In the genomic region with DNA sequence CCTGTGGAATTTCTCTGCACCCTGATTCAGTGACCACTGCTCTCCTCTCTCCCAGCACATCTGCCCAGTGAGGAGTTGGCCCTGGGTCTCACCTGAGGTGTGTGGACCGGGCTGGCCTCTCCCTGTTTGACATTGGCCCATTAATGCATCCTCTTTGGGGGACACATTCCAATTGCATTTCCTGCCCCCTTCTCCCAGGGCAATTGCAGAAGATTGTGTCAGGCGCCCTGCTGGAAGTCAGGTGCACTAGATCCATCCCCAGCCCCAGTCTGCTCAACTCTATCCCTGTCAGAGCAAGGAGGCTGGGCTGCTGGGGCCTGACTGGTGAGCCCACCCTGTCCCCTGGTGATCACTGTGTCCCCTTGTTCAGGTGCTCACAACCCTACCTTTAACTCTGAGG, we compare ENCODE assay signal across 3 cellular contexts.
TF ChIP-seq lines count a peak whose summit lies in the region.

No MANE protein-coding gene starts in this region.

TF ChIP-seq in SK-N-SH, 30 proteins besides CTCF, POLR2A, EP300 and RAD21:
- no peak for TF ChIP-seq YY1 (IDR thresholded peaks at IDR 0.05; ENCODE audit: low read depth)
- TF ChIP-seq, protein P1, sequence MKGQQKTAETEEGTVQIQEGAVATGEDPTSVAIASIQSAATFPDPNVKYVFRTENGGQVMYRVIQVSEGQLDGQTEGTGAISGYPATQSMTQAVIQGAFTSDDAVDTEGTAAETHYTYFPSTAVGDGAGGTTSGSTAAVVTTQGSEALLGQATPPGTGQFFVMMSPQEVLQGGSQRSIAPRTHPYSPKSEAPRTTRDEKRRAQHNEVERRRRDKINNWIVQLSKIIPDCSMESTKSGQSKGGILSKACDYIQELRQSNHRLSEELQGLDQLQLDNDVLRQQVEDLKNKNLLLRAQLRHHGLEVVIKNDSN (IDR thresholded peaks at IDR 0.05; ENCODE audit: borderline replicate concordance, low read depth) = no peak
- no peak for TF ChIP-seq MXI1 (IDR thresholded peaks at IDR 0.05; ENCODE audit: low read depth, low read length)
- TF ChIP-seq RXRA (IDR thresholded peaks at IDR 0.05; ENCODE audit: borderline replicate concordance, low read depth) = no peak
- no peak for TF ChIP-seq NFIC (IDR thresholded peaks at IDR 0.05; ENCODE audit: borderline replicate concordance)
- TF ChIP-seq TCF12 (IDR thresholded peaks at IDR 0.05) = no peak
- no peak for TF ChIP-seq RCOR1 (IDR thresholded peaks at IDR 0.05; ENCODE audit: low read length)
- no peak for TF ChIP-seq TEAD4 (IDR thresholded peaks at IDR 0.05; ENCODE audit: borderline replicate concordance, insufficient read depth)
- TF ChIP-seq, protein P2, sequence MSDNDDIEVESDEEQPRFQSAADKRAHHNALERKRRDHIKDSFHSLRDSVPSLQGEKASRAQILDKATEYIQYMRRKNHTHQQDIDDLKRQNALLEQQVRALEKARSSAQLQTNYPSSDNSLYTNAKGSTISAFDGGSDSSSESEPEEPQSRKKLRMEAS (IDR thresholded peaks at IDR 0.05; ENCODE audit: low read depth) = no peak
TF ChIP-seq in SK-N-SH: peak in this region for 0.

TF ChIP-seq in SK-N-SH treated with all-trans-retinoic acid at 6 μM for 48 hours, 23 proteins besides CTCF, POLR2A, EP300 and RAD21 (continues in another document):
- TF ChIP-seq, protein P3, sequence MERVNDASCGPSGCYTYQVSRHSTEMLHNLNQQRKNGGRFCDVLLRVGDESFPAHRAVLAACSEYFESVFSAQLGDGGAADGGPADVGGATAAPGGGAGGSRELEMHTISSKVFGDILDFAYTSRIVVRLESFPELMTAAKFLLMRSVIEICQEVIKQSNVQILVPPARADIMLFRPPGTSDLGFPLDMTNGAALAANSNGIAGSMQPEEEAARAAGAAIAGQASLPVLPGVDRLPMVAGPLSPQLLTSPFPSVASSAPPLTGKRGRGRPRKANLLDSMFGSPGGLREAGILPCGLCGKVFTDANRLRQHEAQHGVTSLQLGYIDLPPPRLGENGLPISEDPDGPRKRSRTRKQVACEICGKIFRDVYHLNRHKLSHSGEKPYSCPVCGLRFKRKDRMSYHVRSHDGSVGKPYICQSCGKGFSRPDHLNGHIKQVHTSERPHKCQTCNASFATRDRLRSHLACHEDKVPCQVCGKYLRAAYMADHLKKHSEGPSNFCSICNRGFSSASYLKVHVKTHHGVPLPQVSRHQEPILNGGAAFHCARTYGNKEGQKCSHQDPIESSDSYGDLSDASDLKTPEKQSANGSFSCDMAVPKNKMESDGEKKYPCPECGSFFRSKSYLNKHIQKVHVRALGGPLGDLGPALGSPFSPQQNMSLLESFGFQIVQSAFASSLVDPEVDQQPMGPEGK (CRISPR knock-in tag; IDR thresholded peaks at IDR 0.05; ENCODE audit: borderline replicate concordance) = no peak
- TF ChIP-seq CSRNP3 (CRISPR knock-in tag; IDR thresholded peaks at IDR 0.05) (no peak), CREB5 (CRISPR knock-in tag; IDR thresholded peaks at IDR 0.05; ENCODE audit: low read depth) (no peak), ZNF565 (CRISPR knock-in tag; conservative IDR thresholded peaks at IDR 0.05; ENCODE audit: low read depth) (no peak), TSHZ2 (CRISPR knock-in tag; IDR thresholded peaks at IDR 0.05) (no peak), GLIS3 (CRISPR knock-in tag; IDR thresholded peaks at IDR 0.05) (no peak), ISL1 (CRISPR knock-in tag; IDR thresholded peaks at IDR 0.05) (no peak), ZFP3 (CRISPR knock-in tag; IDR thresholded peaks at IDR 0.05) (no peak), ZNF8 (CRISPR knock-in tag; IDR thresholded peaks at IDR 0.05) (no peak), ZFP30 (CRISPR knock-in tag; IDR thresholded peaks at IDR 0.05) (no peak), ZC3H10 (CRISPR knock-in tag; IDR thresholded peaks at IDR 0.05) (no peak)
- TF ChIP-seq, protein P4, sequence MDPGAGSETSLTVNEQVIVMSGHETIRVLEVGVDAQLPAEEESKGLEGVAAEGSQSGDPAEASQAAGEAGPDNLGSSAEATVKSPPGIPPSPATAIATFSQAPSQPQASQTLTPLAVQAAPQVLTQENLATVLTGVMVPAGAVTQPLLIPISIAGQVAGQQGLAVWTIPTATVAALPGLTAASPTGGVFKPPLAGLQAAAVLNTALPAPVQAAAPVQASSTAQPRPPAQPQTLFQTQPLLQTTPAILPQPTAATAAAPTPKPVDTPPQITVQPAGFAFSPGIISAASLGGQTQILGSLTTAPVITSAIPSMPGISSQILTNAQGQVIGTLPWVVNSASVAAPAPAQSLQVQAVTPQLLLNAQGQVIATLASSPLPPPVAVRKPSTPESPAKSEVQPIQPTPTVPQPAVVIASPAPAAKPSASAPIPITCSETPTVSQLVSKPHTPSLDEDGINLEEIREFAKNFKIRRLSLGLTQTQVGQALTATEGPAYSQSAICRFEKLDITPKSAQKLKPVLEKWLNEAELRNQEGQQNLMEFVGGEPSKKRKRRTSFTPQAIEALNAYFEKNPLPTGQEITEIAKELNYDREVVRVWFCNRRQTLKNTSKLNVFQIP (CRISPR knock-in tag; IDR thresholded peaks at IDR 0.05; ENCODE audit: borderline replicate concordance, low read depth) = no peak

TF ChIP-seq in H1, 55 proteins besides CTCF, POLR2A, EP300 and RAD21:
- no peak for TF ChIP-seq ATF3 (IDR thresholded peaks at IDR 0.05; ENCODE audit: insufficient read depth, low read depth, low read length)
- no peak for TF ChIP-seq KDM4A (IDR thresholded peaks at IDR 0.05; ENCODE audit: low read depth, low read length, severe bottlenecking)
- TF ChIP-seq BACH1 (IDR thresholded peaks at IDR 0.05; ENCODE audit: low read length) = no peak
- TF ChIP-seq ASH2L (IDR thresholded peaks at IDR 0.05; ENCODE audit: low read length) = no peak
